ENCODE assay signal across 2 cellular contexts in the genomic region with DNA sequence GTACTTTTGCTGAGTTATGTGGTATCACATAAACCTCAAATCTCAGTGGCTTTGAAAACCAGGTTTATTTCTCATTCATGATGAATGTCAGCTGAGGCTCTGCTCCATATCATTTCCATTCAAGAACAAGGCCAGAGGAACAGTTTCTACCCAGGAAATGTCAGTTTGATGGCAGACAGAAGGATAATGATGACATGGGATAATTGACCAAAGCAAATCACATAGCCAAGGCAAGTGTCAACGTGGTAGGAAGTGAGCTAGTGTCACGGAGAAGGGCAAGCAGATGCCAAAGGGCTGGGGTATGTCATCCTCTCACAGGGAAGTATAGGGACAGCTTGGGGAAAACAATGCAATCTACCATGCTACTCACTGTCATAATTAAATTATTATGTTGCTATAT.
TF ChIP-seq lines count a peak whose summit lies in the region.

No MANE protein-coding gene starts in this region.

TF ChIP-seq in GM23338, 12 proteins besides CTCF, POLR2A, EP300 and RAD21:
- TF ChIP-seq POLR2AphosphoS5 (IDR thresholded peaks at IDR 0.05; ENCODE audit: low read depth) (no peak), CREB1 (CRISPR knock-in tag; IDR thresholded peaks at IDR 0.05; ENCODE audit: low read depth) (no peak), EZH2 (IDR thresholded peaks at IDR 0.05; ENCODE audit: low read depth, unreplicated experiment) (no peak), JUNB (IDR thresholded peaks at IDR 0.05; ENCODE audit: unreplicated experiment) (no peak), ZNF114 (CRISPR knock-in tag; IDR thresholded peaks at IDR 0.05) (no peak), ZNF331 (CRISPR knock-in tag; IDR thresholded peaks at IDR 0.05; ENCODE audit: low read depth) (no peak)
- TF ChIP-seq, protein P1, sequence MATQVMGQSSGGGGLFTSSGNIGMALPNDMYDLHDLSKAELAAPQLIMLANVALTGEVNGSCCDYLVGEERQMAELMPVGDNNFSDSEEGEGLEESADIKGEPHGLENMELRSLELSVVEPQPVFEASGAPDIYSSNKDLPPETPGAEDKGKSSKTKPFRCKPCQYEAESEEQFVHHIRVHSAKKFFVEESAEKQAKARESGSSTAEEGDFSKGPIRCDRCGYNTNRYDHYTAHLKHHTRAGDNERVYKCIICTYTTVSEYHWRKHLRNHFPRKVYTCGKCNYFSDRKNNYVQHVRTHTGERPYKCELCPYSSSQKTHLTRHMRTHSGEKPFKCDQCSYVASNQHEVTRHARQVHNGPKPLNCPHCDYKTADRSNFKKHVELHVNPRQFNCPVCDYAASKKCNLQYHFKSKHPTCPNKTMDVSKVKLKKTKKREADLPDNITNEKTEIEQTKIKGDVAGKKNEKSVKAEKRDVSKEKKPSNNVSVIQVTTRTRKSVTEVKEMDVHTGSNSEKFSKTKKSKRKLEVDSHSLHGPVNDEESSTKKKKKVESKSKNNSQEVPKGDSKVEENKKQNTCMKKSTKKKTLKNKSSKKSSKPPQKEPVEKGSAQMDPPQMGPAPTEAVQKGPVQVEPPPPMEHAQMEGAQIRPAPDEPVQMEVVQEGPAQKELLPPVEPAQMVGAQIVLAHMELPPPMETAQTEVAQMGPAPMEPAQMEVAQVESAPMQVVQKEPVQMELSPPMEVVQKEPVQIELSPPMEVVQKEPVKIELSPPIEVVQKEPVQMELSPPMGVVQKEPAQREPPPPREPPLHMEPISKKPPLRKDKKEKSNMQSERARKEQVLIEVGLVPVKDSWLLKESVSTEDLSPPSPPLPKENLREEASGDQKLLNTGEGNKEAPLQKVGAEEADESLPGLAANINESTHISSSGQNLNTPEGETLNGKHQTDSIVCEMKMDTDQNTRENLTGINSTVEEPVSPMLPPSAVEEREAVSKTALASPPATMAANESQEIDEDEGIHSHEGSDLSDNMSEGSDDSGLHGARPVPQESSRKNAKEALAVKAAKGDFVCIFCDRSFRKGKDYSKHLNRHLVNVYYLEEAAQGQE (IDR thresholded peaks at IDR 0.05; ENCODE audit: unreplicated experiment), result no peak
- TF ChIP-seq, protein P2, sequence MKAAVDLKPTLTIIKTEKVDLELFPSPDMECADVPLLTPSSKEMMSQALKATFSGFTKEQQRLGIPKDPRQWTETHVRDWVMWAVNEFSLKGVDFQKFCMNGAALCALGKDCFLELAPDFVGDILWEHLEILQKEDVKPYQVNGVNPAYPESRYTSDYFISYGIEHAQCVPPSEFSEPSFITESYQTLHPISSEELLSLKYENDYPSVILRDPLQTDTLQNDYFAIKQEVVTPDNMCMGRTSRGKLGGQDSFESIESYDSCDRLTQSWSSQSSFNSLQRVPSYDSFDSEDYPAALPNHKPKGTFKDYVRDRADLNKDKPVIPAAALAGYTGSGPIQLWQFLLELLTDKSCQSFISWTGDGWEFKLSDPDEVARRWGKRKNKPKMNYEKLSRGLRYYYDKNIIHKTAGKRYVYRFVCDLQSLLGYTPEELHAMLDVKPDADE (IDR thresholded peaks at IDR 0.05), result no peak
- TF ChIP-seq, protein P3, sequence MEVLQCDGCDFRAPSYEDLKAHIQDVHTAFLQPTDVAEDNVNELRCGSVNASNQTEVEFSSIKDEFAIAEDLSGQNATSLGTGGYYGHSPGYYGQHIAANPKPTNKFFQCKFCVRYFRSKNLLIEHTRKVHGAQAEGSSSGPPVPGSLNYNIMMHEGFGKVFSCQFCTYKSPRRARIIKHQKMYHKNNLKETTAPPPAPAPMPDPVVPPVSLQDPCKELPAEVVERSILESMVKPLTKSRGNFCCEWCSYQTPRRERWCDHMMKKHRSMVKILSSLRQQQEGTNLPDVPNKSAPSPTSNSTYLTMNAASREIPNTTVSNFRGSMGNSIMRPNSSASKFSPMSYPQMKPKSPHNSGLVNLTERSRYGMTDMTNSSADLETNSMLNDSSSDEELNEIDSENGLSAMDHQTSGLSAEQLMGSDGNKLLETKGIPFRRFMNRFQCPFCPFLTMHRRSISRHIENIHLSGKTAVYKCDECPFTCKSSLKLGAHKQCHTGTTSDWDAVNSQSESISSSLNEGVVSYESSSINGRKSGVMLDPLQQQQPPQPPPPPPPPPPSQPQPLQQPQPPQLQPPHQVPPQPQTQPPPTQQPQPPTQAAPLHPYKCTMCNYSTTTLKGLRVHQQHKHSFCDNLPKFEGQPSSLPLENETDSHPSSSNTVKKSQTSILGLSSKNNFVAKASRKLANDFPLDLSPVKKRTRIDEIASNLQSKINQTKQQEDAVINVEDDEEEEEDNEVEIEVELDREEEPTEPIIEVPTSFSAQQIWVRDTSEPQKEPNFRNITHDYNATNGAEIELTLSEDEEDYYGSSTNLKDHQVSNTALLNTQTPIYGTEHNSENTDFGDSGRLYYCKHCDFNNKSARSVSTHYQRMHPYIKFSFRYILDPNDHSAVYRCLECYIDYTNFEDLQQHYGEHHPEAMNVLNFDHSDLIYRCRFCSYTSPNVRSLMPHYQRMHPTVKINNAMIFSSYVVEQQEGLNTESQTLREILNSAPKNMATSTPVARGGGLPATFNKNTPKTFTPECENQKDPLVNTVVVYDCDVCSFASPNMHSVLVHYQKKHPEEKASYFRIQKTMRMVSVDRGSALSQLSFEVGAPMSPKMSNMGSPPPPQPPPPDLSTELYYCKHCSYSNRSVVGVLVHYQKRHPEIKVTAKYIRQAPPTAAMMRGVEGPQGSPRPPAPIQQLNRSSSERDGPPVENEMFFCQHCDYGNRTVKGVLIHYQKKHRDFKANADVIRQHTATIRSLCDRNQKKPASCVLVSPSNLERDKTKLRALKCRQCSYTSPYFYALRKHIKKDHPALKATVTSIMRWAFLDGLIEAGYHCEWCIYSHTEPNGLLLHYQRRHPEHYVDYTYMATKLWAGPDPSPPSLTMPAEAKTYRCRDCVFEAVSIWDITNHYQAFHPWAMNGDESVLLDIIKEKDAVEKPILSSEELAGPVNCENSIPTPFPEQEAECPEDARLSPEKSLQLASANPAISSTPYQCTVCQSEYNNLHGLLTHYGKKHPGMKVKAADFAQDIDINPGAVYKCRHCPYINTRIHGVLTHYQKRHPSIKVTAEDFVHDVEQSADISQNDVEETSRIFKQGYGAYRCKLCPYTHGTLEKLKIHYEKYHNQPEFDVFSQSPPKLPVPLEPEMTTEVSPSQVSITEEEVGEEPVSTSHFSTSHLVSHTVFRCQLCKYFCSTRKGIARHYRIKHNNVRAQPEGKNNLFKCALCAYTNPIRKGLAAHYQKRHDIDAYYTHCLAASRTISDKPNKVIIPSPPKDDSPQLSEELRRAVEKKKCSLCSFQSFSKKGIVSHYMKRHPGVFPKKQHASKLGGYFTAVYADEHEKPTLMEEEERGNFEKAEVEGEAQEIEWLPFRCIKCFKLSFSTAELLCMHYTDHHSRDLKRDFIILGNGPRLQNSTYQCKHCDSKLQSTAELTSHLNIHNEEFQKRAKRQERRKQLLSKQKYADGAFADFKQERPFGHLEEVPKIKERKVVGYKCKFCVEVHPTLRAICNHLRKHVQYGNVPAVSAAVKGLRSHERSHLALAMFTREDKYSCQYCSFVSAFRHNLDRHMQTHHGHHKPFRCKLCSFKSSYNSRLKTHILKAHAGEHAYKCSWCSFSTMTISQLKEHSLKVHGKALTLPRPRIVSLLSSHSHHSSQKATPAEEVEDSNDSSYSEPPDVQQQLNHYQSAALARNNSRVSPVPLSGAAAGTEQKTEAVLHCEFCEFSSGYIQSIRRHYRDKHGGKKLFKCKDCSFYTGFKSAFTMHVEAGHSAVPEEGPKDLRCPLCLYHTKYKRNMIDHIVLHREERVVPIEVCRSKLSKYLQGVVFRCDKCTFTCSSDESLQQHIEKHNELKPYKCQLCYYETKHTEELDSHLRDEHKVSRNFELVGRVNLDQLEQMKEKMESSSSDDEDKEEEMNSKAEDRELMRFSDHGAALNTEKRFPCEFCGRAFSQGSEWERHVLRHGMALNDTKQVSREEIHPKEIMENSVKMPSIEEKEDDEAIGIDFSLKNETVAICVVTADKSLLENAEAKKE (CRISPR knock-in tag; IDR thresholded peaks at IDR 0.05), result no peak

TF ChIP-seq in H1, 55 proteins besides CTCF, POLR2A, EP300 and RAD21:
- no peak for TF ChIP-seq SP1 (IDR thresholded peaks at IDR 0.05; ENCODE audit: low read depth, low read length)
- TF ChIP-seq, protein P4, sequence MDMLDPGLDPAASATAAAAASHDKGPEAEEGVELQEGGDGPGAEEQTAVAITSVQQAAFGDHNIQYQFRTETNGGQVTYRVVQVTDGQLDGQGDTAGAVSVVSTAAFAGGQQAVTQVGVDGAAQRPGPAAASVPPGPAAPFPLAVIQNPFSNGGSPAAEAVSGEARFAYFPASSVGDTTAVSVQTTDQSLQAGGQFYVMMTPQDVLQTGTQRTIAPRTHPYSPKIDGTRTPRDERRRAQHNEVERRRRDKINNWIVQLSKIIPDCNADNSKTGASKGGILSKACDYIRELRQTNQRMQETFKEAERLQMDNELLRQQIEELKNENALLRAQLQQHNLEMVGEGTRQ (IDR thresholded peaks at IDR 0.05; ENCODE audit: low read length), result no peak
- TF ChIP-seq TAF7 (optimal IDR thresholded peaks at IDR 0.05; ENCODE audit: borderline replicate concordance, low read depth, low read length), result no peak
- TF ChIP-seq MAFK (IDR thresholded peaks at IDR 0.05; ENCODE audit: low read depth, low read length), result no peak
- no peak for TF ChIP-seq GTF2F1 (IDR thresholded peaks at IDR 0.05; ENCODE audit: borderline replicate concordance, low read depth, low read length)
- TF ChIP-seq NRF1 (IDR thresholded peaks at IDR 0.05; ENCODE audit: low read depth, low read length), result no peak
- TF ChIP-seq SRF (IDR thresholded peaks at IDR 0.05; ENCODE audit: low read depth, low read length), result no peak
- no peak for TF ChIP-seq CHD1 (IDR thresholded peaks at IDR 0.05; ENCODE audit: low read depth, low read length)
- no peak for TF ChIP-seq TAF1 (IDR thresholded peaks at IDR 0.05; ENCODE audit: low read depth, low read length)
- no peak for TF ChIP-seq BACH1 (IDR thresholded peaks at IDR 0.05; ENCODE audit: low read length)
- no peak for TF ChIP-seq TBP (IDR thresholded peaks at IDR 0.05; ENCODE audit: low read depth, low read length)
- TF ChIP-seq RNF2 (IDR thresholded peaks at IDR 0.05; ENCODE audit: borderline replicate concordance, low read depth, low read length, missing control alignments, poor library complexity, severe bottlenecking), result no peak
- no peak for TF ChIP-seq JUND (IDR thresholded peaks at IDR 0.05; ENCODE audit: low read length)
- TF ChIP-seq PHF8 (conservative IDR thresholded peaks at IDR 0.05; ENCODE audit: low read depth, low read length), result no peak
